In genomic region chr10:51588984-51589383, GRCh38 we compare ENCODE assay signal across 1 cellular context.
TF ChIP-seq lines count a peak whose summit lies in the region.

No MANE protein-coding gene starts in this region.

TF ChIP-seq in H1, 55 proteins besides CTCF, POLR2A, EP300 and RAD21 (continued from another document):
- TF ChIP-seq TAF1 (IDR thresholded peaks at IDR 0.05; ENCODE audit: low read depth, low read length) = no peak
- TF ChIP-seq SP2 (IDR thresholded peaks at IDR 0.05; ENCODE audit: low read length) = no peak
- no peak for TF ChIP-seq RBBP5 (IDR thresholded peaks at IDR 0.05; ENCODE audit: borderline replicate concordance, low read depth, low read length)
- no peak for TF ChIP-seq CREB1 (IDR thresholded peaks at IDR 0.05)
- no peak for TF ChIP-seq FOSL1 (IDR thresholded peaks at IDR 0.05; ENCODE audit: insufficient read depth, low read depth, low read length)
